15 cellular contexts compared by ENCODE assay signal in genomic region chr5:10719965-10720364, GRCh38. TPM values are rescaled to one million over a fixed set of nuclear protein-coding genes. Genes with fewer than 3 reads are reported as not detected.
DNase-seq lines count a peak whose midpoint lies in the region; FAIRE-seq and TF ChIP-seq lines count a peak whose summit lies in the region.
"Had no signal": no experiment of that assay in that cellular context is flagged by ENCODE, and none has a peak within 500 bp of the region (broad histone marks: within the 10 kb centered on the region; RNA-seq: fewer than 3 reads in every experiment).

No MANE protein-coding gene starts in this region.

- H3K23ac ChIP-seq in mesenchymal stem cell (ENCODE audit: low read length in 2 of 2): no peak overlapping the region

- peak; percentile 80 for DNase-seq in BJ (ENCODE audit: low read depth)
- DNase-seq in M059J (ENCODE audit: low read depth): peak; percentile 99
- DNase-seq in bronchial epithelial cell (ENCODE audit: low read depth): peak; percentile 91
- peak; percentile 86 for DNase-seq in mesenchymal stem cell
- no peak for DNase-seq in dorsolateral prefrontal cortex
- no peak for DNase-seq in NCI-H1930 (lab: John Stamatoyannopoulos, UW)
- no peak for DNase-seq in activated T-cell treated with anti-CD3 and anti-CD28 coated beads for 4 hours
- no peak for DNase-seq in activated CD4-positive, CD25-positive, alpha-beta regulatory T cell treated with anti-CD3 and anti-CD28 coated beads, Interleukin-2, amount 50 U/mL, for 72 hours
- DNase-seq: activated T-cell treated with anti-CD3 and anti-CD28 coated beads, Interleukin-2, amount 50 U/mL, for 24 hours; CD4-positive, alpha-beta memory T cell; NCI-H446 treated with DMSO at 0.1 percent for 48 hours; stimulated activated CD4-positive, alpha-beta T cell treated with anti-CD3 and anti-CD28 coated beads, Interleukin-4, amount 100 ng/mL, for 24 hours; stimulated activated naive CD8-positive, alpha-beta T cell treated with anti-CD3 and anti-CD28 coated beads, Interleukin-15, Interleukin-2, amounts not matched to agents 100 U/mL and 50 U/mL, for 24 hours had no signal

- H3K27ac ChIP-seq in mesenchymal stem cell (ENCODE audit: low read length, poor library complexity, severe bottlenecking) (peak overlapping the region; percentile 8), dorsolateral prefrontal cortex (no peak overlapping the region)
- H3K27ac ChIP-seq: HL-60 had no signal

- H2BK120ac ChIP-seq in mesenchymal stem cell (ENCODE audit: low read depth, low read length): no peak overlapping the region

- H4K91ac ChIP-seq in mesenchymal stem cell (ENCODE audit: low read length): no peak overlapping the region

- H4K8ac ChIP-seq in mesenchymal stem cell (ENCODE audit: low read length): no peak overlapping the region

- H2BK12ac ChIP-seq in mesenchymal stem cell (ENCODE audit: low read length in 2 of 2): no peak overlapping the region

- no peak for FAIRE-seq in bronchial epithelial cell (lab: Jason Lieb, UNC)
- FAIRE-seq: endometrium had no signal

- H3K4me3 ChIP-seq in BJ (ENCODE audit: low read depth, low read length): no peak overlapping the region
- no peak overlapping the region for H3K4me3 ChIP-seq in bronchial epithelial cell (ENCODE audit: low read depth, low read length)
- no peak overlapping the region for H3K4me3 ChIP-seq in mesenchymal stem cell (ENCODE audit: insufficient read depth in 1 of 2, low read depth in 1 of 2, low read length in 2 of 2)
- no peak overlapping the region for H3K4me3 ChIP-seq in dorsolateral prefrontal cortex

- H3K36me3 ChIP-seq in BJ (ENCODE audit: control insufficient read depth, insufficient read depth, low read length) (peaks cover 8% of the 10 kb centered on the region; the same call in 1 of the 2 replicates), bronchial epithelial cell (ENCODE audit: control insufficient read depth, insufficient read depth, low read length) (no peaks in the 10 kb centered on the region), mesenchymal stem cell (ENCODE audit: control insufficient read depth in 1 of 2, insufficient read depth in 2 of 2, low read depth in 1 of 2, low read length in 2 of 2) (peaks cover 13 to 32% of the 10 kb centered on the region in 2 experiments)

- no peak for TF ChIP-seq CTCF in BJ (IDR thresholded peaks at IDR 0.05; ENCODE audit: insufficient read depth, low read depth, low read length)
- no peak for TF ChIP-seq CTCF in bronchial epithelial cell (IDR thresholded peaks at IDR 0.05; ENCODE audit: insufficient read depth, low read length, severe bottlenecking)
- TF ChIP-seq CTCF in dorsolateral prefrontal cortex (IDR thresholded peaks at IDR 0.05 in 54 of 56, conservative IDR thresholded peaks at IDR 0.05 in 2 of 56; ENCODE audit: low read depth in 1 of 56, partially characterized antibody in 56 of 56): no peak

- no peaks in the 10 kb centered on the region for H3K9me3 ChIP-seq in mesenchymal stem cell (ENCODE audit: control insufficient read depth, low read length)

- H2BK15ac ChIP-seq in mesenchymal stem cell (ENCODE audit: low read depth, poor library complexity, severe bottlenecking): no peak overlapping the region

- intact Hi-C loops in dorsolateral prefrontal cortex (cut with DNase I): no loop called here

- 21% methylated on average over 2 of the region's 2 CpGs for WGBS in mesenchymal stem cell

- H3K18ac ChIP-seq in mesenchymal stem cell (ENCODE audit: low read depth in 1 of 2, low read length in 2 of 2): no peak overlapping the region

- H3K9ac ChIP-seq in mesenchymal stem cell (ENCODE audit: low read length): no peak overlapping the region

- no peak overlapping the region for H2BK5ac ChIP-seq in mesenchymal stem cell (ENCODE audit: low read depth, low read length, poor library complexity, severe bottlenecking)

- no peak overlapping the region for H2AFZ ChIP-seq in mesenchymal stem cell (ENCODE audit: low read depth, low read length)

- H3K4ac ChIP-seq in mesenchymal stem cell (ENCODE audit: low read depth in 1 of 2, low read length in 2 of 2): no peak overlapping the region

- no peaks in the 10 kb centered on the region for H3K27me3 ChIP-seq in BJ (ENCODE audit: control insufficient read depth, insufficient read depth, low read length)
- no peaks in the 10 kb centered on the region for H3K27me3 ChIP-seq in bronchial epithelial cell (ENCODE audit: control insufficient read depth, insufficient read depth, low read length)
- H3K27me3 ChIP-seq in mesenchymal stem cell (ENCODE audit: control insufficient read depth in 1 of 2, insufficient read depth in 1 of 2, low read length in 2 of 2): no peaks in the 10 kb centered on the region
- no peaks in the 10 kb centered on the region for H3K27me3 ChIP-seq in dorsolateral prefrontal cortex

- POLR2A ChIA-PET in BJ (lab: Charles Lee): no interaction called here

- H3K4me2 ChIP-seq in mesenchymal stem cell (ENCODE audit: low read length, poor library complexity, severe bottlenecking): no peak overlapping the region

- peaks cover 31% of the 10 kb centered on the region for H3K79me1 ChIP-seq in mesenchymal stem cell (replicated peaks; ENCODE audit: low read length, poor library complexity, severe bottlenecking)

- peaks cover 12% of the 10 kb centered on the region for H3K4me1 ChIP-seq in mesenchymal stem cell (ENCODE audit: control insufficient read depth, insufficient read depth, low read depth, low read length)

- no peak overlapping the region for H2AK5ac ChIP-seq in mesenchymal stem cell (ENCODE audit: low read length, severe bottlenecking)

- H3K14ac ChIP-seq in mesenchymal stem cell (ENCODE audit: low read length in 2 of 2): no peak overlapping the region

- CTCF ChIA-PET in BJ (lab: Yijun Ruan, JAX): no interaction called here

RNA-seq across cellular contexts. Expression of gene DAP, which starts 41.1 kb away (rescaled TPM):
- polyA plus RNA-seq in BJ (2011; rRNA removed): 95.6 and 107 TPM in 2 replicates
- polyA minus RNA-seq in BJ (2011; rRNA and poly(A)+ RNA removed): 144 and 206 TPM in 2 replicates
- total RNA-seq in M059J (2014; rRNA removed; shearing (Covaris generic)): 77.3 and 164 TPM in 2 replicates
- total RNA-seq in bronchial epithelial cell (10.5 and 11.8 TPM in 2 replicates), dorsolateral prefrontal cortex (10 to 100 TPM; 16.1 to 43.5 (median 28.7) TPM)
- 137 TPM for polyA plus RNA-seq in mesenchymal stem cell (2013, experiment 1 of 2)
- polyA plus RNA-seq in mesenchymal stem cell (2013, experiment 2 of 2): 136 TPM

Comparison
In these comparisons a context has a peak if more than half of its experiments do, and no peak if none do; other contexts are left out.
1. DNase-seq: peak in BJ (single experiment), M059J (single experiment), bronchial epithelial cell (single experiment) and mesenchymal stem cell (single experiment); none in dorsolateral prefrontal cortex (0 of 10), NCI-H1930 (0 of 2), activated T-cell treated with anti-CD3 and anti-CD28 coated beads for 4 hours (single experiment) and activated CD4-positive, CD25-positive, alpha-beta regulatory T cell treated with anti-CD3 and anti-CD28 coated beads, Interleukin-2, amount 50 U/mL, for 72 hours (single experiment).